7 cellular contexts compared by ENCODE assay signal in the genomic region with DNA sequence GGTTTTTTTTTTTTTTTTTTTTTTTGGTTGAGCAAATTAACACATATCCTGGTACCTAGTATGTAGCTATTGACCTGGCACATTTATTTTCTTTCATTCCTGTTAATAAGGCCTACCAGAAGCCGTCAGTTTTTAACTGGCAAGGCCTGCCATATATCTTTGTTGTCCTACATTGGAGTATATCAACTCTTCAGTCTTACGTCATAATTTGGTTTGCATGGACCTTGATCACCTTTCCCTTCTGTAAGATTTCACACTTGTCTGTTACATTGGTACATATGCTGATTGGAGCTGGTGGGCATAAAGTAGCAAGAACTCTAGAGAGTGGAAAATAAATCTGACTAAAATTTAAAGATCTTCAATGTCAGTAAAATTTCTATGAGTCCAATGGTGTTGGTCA.
"Had no signal": no experiment of that assay in that cellular context is flagged by ENCODE, and none has a peak within 500 bp of the region (broad histone marks: within the 10 kb centered on the region; RNA-seq: fewer than 3 reads in every experiment).

No MANE protein-coding gene starts in this region.

- H3K4me3 ChIP-seq: K562 had no signal

- FAIRE-seq: HTR-8/SVneo, K562 had no signal

- ATAC-seq: K562 had no signal

- H3K4me1 Mint-ChIP-seq: IgD-negative memory B cell had no signal

- H3K27ac ChIP-seq: HL-60 had no signal

- H3K4me3 Mint-ChIP-seq: IgD-negative memory B cell had no signal

- DNase-seq: IMR-90, KBM-7, KG1 had no signal

- H3K36me3 Mint-ChIP-seq: IgD-negative memory B cell had no signal

- H3K27me3 Mint-ChIP-seq: IgD-negative memory B cell had no signal

- H3K27ac Mint-ChIP-seq: IgD-negative memory B cell had no signal
